Comparison of ENCODE assay signal across 2 cellular contexts in genomic region chr3:197809356-197810020, GRCh38.
TF ChIP-seq lines count a peak whose summit lies in the region.

No MANE protein-coding gene starts in this region.

TF ChIP-seq in A549, 52 proteins besides CTCF, POLR2A, EP300 and RAD21:
- no peak for TF ChIP-seq MAX (IDR thresholded peaks at IDR 0.05)

TF ChIP-seq in IMR-90, 13 proteins besides CTCF, POLR2A, EP300 and RAD21 (continued from another document):
- TF ChIP-seq BHLHE40 (IDR thresholded peaks at IDR 0.05; ENCODE audit: low read depth, low read length) (no peak), NFE2L2 (IDR thresholded peaks at IDR 0.05; ENCODE audit: low read depth, low read length) (no peak), FOS (IDR thresholded peaks at IDR 0.05; ENCODE audit: low read depth, low read length) (no peak), RFX5 (IDR thresholded peaks at IDR 0.05; ENCODE audit: low read depth, low read length) (no peak), MXI1 (IDR thresholded peaks at IDR 0.05; ENCODE audit: borderline replicate concordance, low read depth, low read length) (no peak), USF2 (IDR thresholded peaks at IDR 0.05; ENCODE audit: low read depth, low read length) (no peak), MAZ (IDR thresholded peaks at IDR 0.05; ENCODE audit: borderline replicate concordance, low read depth, low read length) (no peak), MAFK (IDR thresholded peaks at IDR 0.05; ENCODE audit: low read depth, low read length) (no peak)
- TF ChIP-seq, protein P1, sequence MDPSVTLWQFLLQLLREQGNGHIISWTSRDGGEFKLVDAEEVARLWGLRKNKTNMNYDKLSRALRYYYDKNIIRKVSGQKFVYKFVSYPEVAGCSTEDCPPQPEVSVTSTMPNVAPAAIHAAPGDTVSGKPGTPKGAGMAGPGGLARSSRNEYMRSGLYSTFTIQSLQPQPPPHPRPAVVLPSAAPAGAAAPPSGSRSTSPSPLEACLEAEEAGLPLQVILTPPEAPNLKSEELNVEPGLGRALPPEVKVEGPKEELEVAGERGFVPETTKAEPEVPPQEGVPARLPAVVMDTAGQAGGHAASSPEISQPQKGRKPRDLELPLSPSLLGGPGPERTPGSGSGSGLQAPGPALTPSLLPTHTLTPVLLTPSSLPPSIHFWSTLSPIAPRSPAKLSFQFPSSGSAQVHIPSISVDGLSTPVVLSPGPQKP (IDR thresholded peaks at IDR 0.05; ENCODE audit: borderline replicate concordance, low read depth, low read length), result no peak
